In genomic region chr4:128286474-128287158, GRCh38 we compare ENCODE assay signal across 8 cellular contexts. TPM values are rescaled to one million over a fixed set of nuclear protein-coding genes. Genes with fewer than 3 reads are reported as not detected.
A peak's percentile ranks its signal among the peaks of the same experiment; 100 is the strongest.
DNase-seq lines count a peak whose midpoint lies in the region; ATAC-seq, FAIRE-seq and TF ChIP-seq lines count a peak whose summit lies in the region.

No MANE protein-coding gene starts in this region.

- no peaks in the 10 kb centered on the region; the same call in none of the 2 replicates for H3K36me3 ChIP-seq in Panc1 (ENCODE audit: control insufficient read depth, insufficient read depth, low read length)
- no peaks in the 10 kb centered on the region for H3K36me3 ChIP-seq in testis (ENCODE audit: low read depth, missing control alignments)

- TF ChIP-seq CTCF in Panc1 (IDR thresholded peaks at IDR 0.05) (no peak), lower leg skin (IDR thresholded peaks at IDR 0.05) (no peak), testis (IDR thresholded peaks at IDR 0.05) (no peak)

- intact Hi-C loops in Panc1 (cut with micrococcal nuclease; ENCODE audit: unreplicated experiment) (no loop called here), lower leg skin (cut with DNase I; ENCODE audit: low total_unique reads) (no loop called here), testis (cut with DNase I; ENCODE audit: low total_unique reads) (no loop called here)

- H3K27me3 ChIP-seq in Panc1 (ENCODE audit: control insufficient read depth, insufficient read depth, low read length): no peaks in the 10 kb centered on the region
- H3K27me3 ChIP-seq in testis: no peaks in the 10 kb centered on the region

- H3K4me1 ChIP-seq in Panc1 (ENCODE audit: control insufficient read depth, insufficient read depth, low read length) (no peaks in the 10 kb centered on the region; the same call in 1 of the 2 replicates), testis (peaks cover 10% of the 10 kb centered on the region)

- 0 to 1% methylated on average over 14 of the region's 14 CpGs for WGBS in lower leg skin, 2 donors
- 1 to 2% methylated on average over 14 of the region's 14 CpGs for WGBS in testis, 2 donors

- H3K27ac ChIP-seq in Panc1 (ENCODE audit: low read length): peak overlapping the region; percentile 89
- H3K27ac ChIP-seq in testis: peak overlapping the region; percentile 86 to 95

- peak; percentile 21 for ATAC-seq in HG03159 (IDR thresholded peaks at IDR 0.05; ENCODE audit: unreplicated experiment)
- no peak for ATAC-seq in Panc1
- no peak for ATAC-seq in GM21360 (IDR thresholded peaks at IDR 0.05; ENCODE audit: unreplicated experiment)

- peak; percentile 38 for DNase-seq in AG08396 (ENCODE audit: low spot score)
- DNase-seq in GM12891 (ENCODE audit: insufficient read length, low spot score): no peak
- no peak for DNase-seq in Panc1 (ENCODE audit: low read depth, low spot score)
- DNase-seq in T47D (ENCODE audit: low read depth in 1 of 2, low spot score in 1 of 2): peak; percentile 12 to 43
- no peak for DNase-seq in lower leg skin (ENCODE audit: low spot score in 2 of 2)
- no peak for DNase-seq in testis

- H3K9me3 ChIP-seq in Panc1 (ENCODE audit: control insufficient read depth, insufficient read depth, low read depth, low read length) (no peaks in the 10 kb centered on the region), testis (no peaks in the 10 kb centered on the region)

- peak overlapping the region; percentile 78 to 86 for H3K4me3 ChIP-seq in Panc1 (ENCODE audit: low read depth in 2 of 2, low read length in 2 of 2)
- peak overlapping the region; percentile 59 for H3K4me3 ChIP-seq in lower leg skin (ENCODE audit: low read depth, poor library complexity, severe bottlenecking)
- H3K4me3 ChIP-seq in testis: peak overlapping the region; percentile 89 to 92

- POLR2A ChIA-PET in Panc1 (lab: Charles Lee): interaction anchor here (0.7 kb wide), 1 partner anchor 8 kb away, joined by 4 read pairs; no protein-coding TSS in a partner anchor

- no peak for TF ChIP-seq POLR2A in GM12891 (IDR thresholded peaks at IDR 0.05; ENCODE audit: low read depth, low read length)
- no peak for TF ChIP-seq POLR2A in lower leg skin (IDR thresholded peaks at IDR 0.05)
- TF ChIP-seq POLR2A in testis (IDR thresholded peaks at IDR 0.05): no peak

- CTCF ChIA-PET in Panc1 (lab: Charles Lee): interaction anchor here (0.6 kb wide), 1 partner anchor 25 kb away, joined by 3 read pairs; no protein-coding TSS in a partner anchor

- peak; percentile 54 for FAIRE-seq in GM12891 (lab: Jason Lieb, UNC)

- in situ Hi-C loops in Panc1 (cut with HindIII; ENCODE audit: low pct_unique_long_range_greater_than_20kb, low sequenced_read_pairs) (no loop called here), T47D (cut with HindIII; ENCODE audit: low pct_unique_long_range_greater_than_20kb, low sequenced_read_pairs) (no loop called here)

- BruUV-seq in Panc1 (replicated peaks; lab: Mats Ljungman, UMichigan): TSS peak; percentile 76

TF ChIP-seq in GM12891, 5 proteins besides CTCF, POLR2A, EP300 and RAD21:
- TF ChIP-seq SPI1 (IDR thresholded peaks at IDR 0.05; ENCODE audit: low read depth, low read length): no peak
- TF ChIP-seq TAF1 (IDR thresholded peaks at IDR 0.05; ENCODE audit: low read depth, low read length): no peak
- no peak for TF ChIP-seq POLR2AphosphoS5 (IDR thresholded peaks at IDR 0.05; ENCODE audit: low read depth, low read length)
- TF ChIP-seq POU2F2 (IDR thresholded peaks at IDR 0.05; ENCODE audit: low read depth, low read length): no peak
- no peak for TF ChIP-seq PAX5 (IDR thresholded peaks at IDR 0.05; ENCODE audit: insufficient read depth, low read length, severe bottlenecking)

RNA-seq across cellular contexts. Expression of gene PGRMC2, which starts 1.0 kb away (rescaled TPM):
- polyA plus RNA-seq in GM12891 (2012; ENCODE audit: low read depth, missing spikeins): 15.3 TPM
- 47.6 TPM for total RNA-seq in Panc1 (2021; ENCODE audit: unreplicated experiment)
- polyA plus RNA-seq in Panc1 (2012; ENCODE audit: insufficient read length): 44.4 TPM
- 10 to 100 TPM; 50.1 to 89.7 (median 74.6) TPM for total RNA-seq in lower leg skin
- 10 to 100 TPM; 32.3 to 41.2 TPM for total RNA-seq in testis
- polyA plus RNA-seq in testis (ENCODE audit: insufficient read depth, low read depth, low replicate concordance): 85.3 TPM

Comparison
In these comparisons a context has a peak if more than half of its experiments do, and no peak if none do; other contexts are left out.
1. DNase-seq: peak in AG08396 (single experiment) and T47D (2 of 2); none in GM12891 (single experiment), Panc1 (single experiment), lower leg skin (0 of 2) and testis (single experiment).
2. Peak in every context shown above with its lines, with median percentiles within 50 percentile points of each other: H3K4me3 ChIP-seq.